In genomic region chr4:36590343-36590742, GRCh38 we compare ENCODE assay signal across 6 cellular contexts.
"Had no signal": no experiment of that assay in that cellular context is flagged by ENCODE, and none has a peak within 500 bp of the region (broad histone marks: within the 10 kb centered on the region; RNA-seq: fewer than 3 reads in every experiment).

No MANE protein-coding gene starts in this region.

- H3K27ac ChIP-seq: HL-60, KMS-11 had no signal

- H3K9ac ChIP-seq: KMS-11 had no signal

- DNase-seq: Karpas-422, KBM-7, KG1 had no signal

- FAIRE-seq: HTR-8/SVneo had no signal

- H3K4me2 ChIP-seq: KMS-11 had no signal
